In genomic region chr17:80316431-80316830, GRCh38 we compare ENCODE assay signal across 26 cellular contexts. TPM values are rescaled to one million over a fixed set of nuclear protein-coding genes. Genes with fewer than 3 reads are reported as not detected.
DNase-seq lines count a peak whose midpoint lies in the region; ATAC-seq and TF ChIP-seq lines count a peak whose summit lies in the region.
"Had no signal": no experiment of that assay in that cellular context is flagged by ENCODE, and none has a peak within 500 bp of the region (broad histone marks: within the 10 kb centered on the region; RNA-seq: fewer than 3 reads in every experiment).

No MANE protein-coding gene starts in this region.

- no peak overlapping the region for H4K8ac ChIP-seq in neuronal stem cell (ENCODE audit: low read depth, low read length)

- peaks cover 2 to 14% (median 2%) of the 10 kb centered on the region in 3 donors for H3K4me1 Mint-ChIP-seq in T-cell

- no peaks in the 10 kb centered on the region for H3K27me3 ChIP-seq in SK-N-SH (ENCODE audit: insufficient read depth)
- no peaks in the 10 kb centered on the region for H3K27me3 ChIP-seq in Panc1 (ENCODE audit: control insufficient read depth, insufficient read depth, low read length)
- H3K27me3 ChIP-seq in neuronal stem cell (ENCODE audit: control insufficient read depth in 3 of 3, insufficient read depth in 3 of 3, low read depth in 1 of 3, low read length in 3 of 3) = no peaks in the 10 kb centered on the region
- H3K27me3 ChIP-seq: breast epithelium, gastrocnemius medialis, MG63 had no signal

- H3K4me3 Mint-ChIP-seq in T-cell = no peak overlapping the region
- H3K4me3 Mint-ChIP-seq: HFFc6, naive B cell had no signal

- H3F3A ChIP-seq in SK-N-SH (replicated peaks; ENCODE audit: insufficient read depth) = peaks cover 19% of the 10 kb centered on the region

- TF ChIP-seq EP300 in SK-N-SH (IDR thresholded peaks at IDR 0.05; ENCODE audit: borderline replicate concordance in 1 of 2, low read depth in 1 of 2, low read length in 1 of 2) = no peak

- H3K4ac ChIP-seq in neuronal stem cell (ENCODE audit: low read length) = no peak overlapping the region

- H3K36me3 ChIP-seq in SK-N-SH (replicated peaks in 1 of 2; ENCODE audit: control insufficient read depth in 1 of 2, insufficient read depth in 2 of 2, low read length in 1 of 2) (peaks cover 44 to 53% of the 10 kb centered on the region in 2 experiments), Panc1 (ENCODE audit: control insufficient read depth, insufficient read depth, low read length) (peaks cover 17% of the 10 kb centered on the region), neuronal stem cell (replicated peaks in 1 of 2; ENCODE audit: control insufficient read depth in 2 of 2, insufficient read depth in 2 of 2, low read length in 2 of 2) (peaks cover 29 to 56% of the 10 kb centered on the region in 2 donors)

- no peak overlapping the region for H2BK15ac ChIP-seq in neuronal stem cell (ENCODE audit: low read length)

- no peak overlapping the region for H3K4me3 ChIP-seq in SK-N-SH (ENCODE audit: low read depth in 2 of 2, low read length in 1 of 2)
- no peak overlapping the region for H3K4me3 ChIP-seq in Panc1 (ENCODE audit: low read depth in 2 of 2, low read length in 2 of 2)
- H3K4me3 ChIP-seq in neuronal stem cell (ENCODE audit: low read length in 2 of 2) = no peak overlapping the region
- H3K4me3 ChIP-seq: breast epithelium, gastrocnemius medialis, GM23248, MG63 had no signal

- CTCF ChIA-PET in SK-N-SH (lab: Yijun Ruan, JAX) = no interaction called here
- CTCF ChIA-PET in Panc1 (lab: Charles Lee) = no interaction called here
- CTCF ChIA-PET in T-cell (lab: Charles Lee) = no interaction called here

- H3K18ac ChIP-seq in neuronal stem cell (ENCODE audit: low read length) = peak overlapping the region; percentile 8

- H3K27ac ChIP-seq in SK-N-SH (ENCODE audit: low read depth in 2 of 2, low read length in 1 of 2) = no peak overlapping the region
- H3K27ac ChIP-seq in Panc1 (ENCODE audit: low read length) = no peak overlapping the region
- no peak overlapping the region for H3K27ac ChIP-seq in neuronal stem cell (replicated peaks; ENCODE audit: low read length)
- H3K27ac ChIP-seq: 22Rv1, breast epithelium, gastrocnemius medialis, GM23248 had no signal

- peak overlapping the region in 1 of 2 donors; percentile 58 for H3K27ac Mint-ChIP-seq in T-cell
- H3K27ac Mint-ChIP-seq: HFFc6 had no signal

- no peaks in the 10 kb centered on the region for H3K9me2 ChIP-seq in SK-N-SH

- ATAC-seq in SK-N-SH treated with all-trans-retinoic acid at 6 μM for 48 hours (peak; percentile 42), Panc1 (peak; percentile 24; the same call in 1 of the 2 replicates), T-cell (replicated peaks in 1 of 4) (no peak), GM21526 (IDR thresholded peaks at IDR 0.05; ENCODE audit: low FRiP score, unreplicated experiment) (no peak)
- ATAC-seq: activated CD4-positive, CD25-positive, alpha-beta regulatory T cell treated with anti-CD3 and anti-CD28 coated beads, Interleukin-2, amount 50 U/mL, for 24 hours; gastrocnemius medialis had no signal

- no TSS peak for BruUV-seq in Panc1 (replicated peaks; lab: Mats Ljungman, UMichigan)

- no peak overlapping the region for H3K14ac ChIP-seq in neuronal stem cell (ENCODE audit: low read length)

- no peaks in the 10 kb centered on the region for H3K27me3 Mint-ChIP-seq in T-cell
- H3K27me3 Mint-ChIP-seq: naive B cell had no signal

- no peak overlapping the region for H2BK120ac ChIP-seq in neuronal stem cell (ENCODE audit: low read depth, low read length)

- H3K4me1 ChIP-seq in SK-N-SH (ENCODE audit: control insufficient read depth in 1 of 2, insufficient read depth in 2 of 2, low read depth in 1 of 2, low read length in 1 of 2) (no peaks in the 10 kb centered on the region), Panc1 (ENCODE audit: control insufficient read depth, insufficient read depth, low read length) (no peaks in the 10 kb centered on the region), neuronal stem cell (ENCODE audit: control insufficient read depth in 2 of 2, insufficient read depth in 1 of 2, low read depth in 1 of 2, low read length in 2 of 2) (no peaks in the 10 kb centered on the region)
- H3K4me1 ChIP-seq: breast epithelium, gastrocnemius medialis had no signal

- peaks cover 9% of the 10 kb centered on the region for H4K20me1 ChIP-seq in SK-N-SH (ENCODE audit: insufficient read depth)

- H2AK5ac ChIP-seq in neuronal stem cell (ENCODE audit: low read depth, low read length) = no peak overlapping the region

- H2BK12ac ChIP-seq in neuronal stem cell (ENCODE audit: low read length) = no peak overlapping the region

- TF ChIP-seq RAD21 in SK-N-SH (IDR thresholded peaks at IDR 0.05; ENCODE audit: low read length) = no peak

- POLR2A ChIA-PET in SK-N-SH (lab: Yijun Ruan, JAX) (no interaction called here), Panc1 (lab: Charles Lee) (no interaction called here), T-cell (lab: Charles Lee) (no interaction called here)

- no peak overlapping the region for H3K23ac ChIP-seq in neuronal stem cell (ENCODE audit: low read depth, low read length, poor library complexity)

- H4K91ac ChIP-seq in neuronal stem cell (ENCODE audit: low read depth, low read length, poor library complexity) = no peak overlapping the region

- in situ Hi-C loops in Panc1 (cut with HindIII; ENCODE audit: low pct_unique_long_range_greater_than_20kb, low sequenced_read_pairs) = no loop called here

- TF ChIP-seq CTCF in SK-N-SH (IDR thresholded peaks at IDR 0.05) (no peak), Panc1 (IDR thresholded peaks at IDR 0.05) (no peak)

- intact Hi-C loops in Panc1 (cut with micrococcal nuclease; ENCODE audit: unreplicated experiment) = no loop called here

- H2AFZ ChIP-seq in SK-N-SH (ENCODE audit: low read depth) (no peak overlapping the region), neuronal stem cell (ENCODE audit: low read length) (no peak overlapping the region)
- H2AFZ ChIP-seq: GM23248 had no signal

- H2BK5ac ChIP-seq in neuronal stem cell (ENCODE audit: low read length) = no peak overlapping the region

- H3K9ac ChIP-seq in SK-N-SH (no peak overlapping the region), neuronal stem cell (ENCODE audit: low read depth, low read length, poor library complexity) (peak overlapping the region; percentile 12)
- H3K9ac ChIP-seq: GM23248 had no signal

- H3K4me2 ChIP-seq in SK-N-SH (no peak overlapping the region), neuronal stem cell (ENCODE audit: insufficient read depth, low read length, poor library complexity, severe bottlenecking) (no peak overlapping the region)

- WGBS in SK-N-SH (ENCODE audit: low lambda C conversion rate) = 74% methylated on average over 10 of the region's 10 CpGs
- WGBS in neuronal stem cell (ENCODE audit: extremely low coverage in 2 of 2, insufficient read length in 2 of 2, insufficient replicate concordance in 1 of 2), 2 donors = no CpG with 5 or more reads among the region's 10 CpGs

- peaks cover 0 to 6% (median 2%) of the 10 kb centered on the region in 3 donors for H3K9me3 Mint-ChIP-seq in T-cell
- H3K9me3 Mint-ChIP-seq: HFFc6 had no signal

- peaks cover 15% of the 10 kb centered on the region; the same call in 1 of the 2 replicates for H3K79me2 ChIP-seq in SK-N-SH (ENCODE audit: insufficient read depth)

- H3K79me1 ChIP-seq in neuronal stem cell (ENCODE audit: low read depth, low read length) = no peaks in the 10 kb centered on the region

- H3K36me3 Mint-ChIP-seq in T-cell = peaks cover 57% of the 10 kb centered on the region

- no peaks in the 10 kb centered on the region for H3K9me3 ChIP-seq in SK-N-SH
- H3K9me3 ChIP-seq in Panc1 (ENCODE audit: control insufficient read depth, insufficient read depth, low read depth, low read length) = no peaks in the 10 kb centered on the region
- H3K9me3 ChIP-seq in neuronal stem cell (replicated peaks in 1 of 2; ENCODE audit: control insufficient read depth in 2 of 2, insufficient read depth in 1 of 2, low read depth in 1 of 2, low read length in 2 of 2) = peaks cover 3 to 6% of the 10 kb centered on the region in 2 donors
- H3K9me3 ChIP-seq: breast epithelium, gastrocnemius medialis, MG63 had no signal

- no peak for DNase-seq in SK-N-SH
- DNase-seq in Panc1 (ENCODE audit: low read depth, low spot score) = no peak
- peak; percentile 39 for DNase-seq in ecto neural progenitor cell (ENCODE audit: low spot score)
- DNase-seq in neuronal stem cell (ENCODE audit: low spot score) = no peak
- DNase-seq in T-cell = no peak
- DNase-seq in DMS153 treated with DMSO at 0.1 percent for 48 hours (lab: John Stamatoyannopoulos, UW; ENCODE audit: unreplicated experiment) = no peak
- DNase-seq: AML-193, amniotic stem cell, cortex of kidney, DMS53, gastrocnemius medialis, GM23248, HFFc6, hippocampal formation, mesenchymal stem cell, MG63, naive B cell, NCI-H1417 treated with DMSO at 0.1 percent for 48 hours, NCI-H2107, NCI-H446, SW 1271 had no signal

TF ChIP-seq in SK-N-SH treated with all-trans-retinoic acid at 6 μM for 48 hours, 23 proteins besides CTCF, POLR2A, EP300 and RAD21 (continues in another document):
- no peak for TF ChIP-seq ZNF565 (CRISPR knock-in tag; conservative IDR thresholded peaks at IDR 0.05; ENCODE audit: low read depth)
- TF ChIP-seq RARB (CRISPR knock-in tag; IDR thresholded peaks at IDR 0.05) = no peak
- no peak for TF ChIP-seq CSDC2 (CRISPR knock-in tag; IDR thresholded peaks at IDR 0.05)

TF ChIP-seq in SK-N-SH, 30 proteins besides CTCF, POLR2A, EP300 and RAD21 (continues in another document):
- TF ChIP-seq SIN3A (IDR thresholded peaks at IDR 0.05; ENCODE audit: borderline replicate concordance, low read depth, low read length) = no peak
- no peak for TF ChIP-seq MEF2A (IDR thresholded peaks at IDR 0.05; ENCODE audit: borderline replicate concordance, low read depth)
- no peak for TF ChIP-seq ZBTB33 (IDR thresholded peaks at IDR 0.05; ENCODE audit: borderline replicate concordance, low read depth)

RNA-seq across cellular contexts. Expression of gene RNF213, which starts 55.8 kb away (rescaled TPM):
- polyA plus RNA-seq in SK-N-SH (2012; rRNA removed) = 53.5 and 57.5 TPM in 2 replicates
- 28.1 and 37.8 TPM in 2 replicates for polyA plus RNA-seq in SK-N-SH (2012; cell fraction: cytosol; rRNA removed)
- polyA plus RNA-seq in SK-N-SH (2012; cell fraction: nucleus; rRNA removed) = 265 and 299 TPM in 2 replicates
- total RNA-seq in Panc1 (2021; ENCODE audit: unreplicated experiment) (230 TPM), T-cell (100 to 1,000 TPM; 433 to 628 (median 590) TPM)
- polyA plus RNA-seq in Panc1 (2012; ENCODE audit: insufficient read length) = 174 TPM
- polyA plus RNA-seq in neuronal stem cell (2013, experiment 1 of 2) = 17.4 TPM
- 18.4 TPM for polyA plus RNA-seq in neuronal stem cell (2013, experiment 2 of 2)

Comparison
In these comparisons a context has a peak if more than half of its experiments do, and no peak if none do; other contexts are left out.
1. ATAC-seq: peak in SK-N-SH treated with all-trans-retinoic acid at 6 μM for 48 hours (single experiment) and Panc1 (single experiment); none in T-cell (0 of 4) and GM21526 (single experiment).